In the genomic region with DNA sequence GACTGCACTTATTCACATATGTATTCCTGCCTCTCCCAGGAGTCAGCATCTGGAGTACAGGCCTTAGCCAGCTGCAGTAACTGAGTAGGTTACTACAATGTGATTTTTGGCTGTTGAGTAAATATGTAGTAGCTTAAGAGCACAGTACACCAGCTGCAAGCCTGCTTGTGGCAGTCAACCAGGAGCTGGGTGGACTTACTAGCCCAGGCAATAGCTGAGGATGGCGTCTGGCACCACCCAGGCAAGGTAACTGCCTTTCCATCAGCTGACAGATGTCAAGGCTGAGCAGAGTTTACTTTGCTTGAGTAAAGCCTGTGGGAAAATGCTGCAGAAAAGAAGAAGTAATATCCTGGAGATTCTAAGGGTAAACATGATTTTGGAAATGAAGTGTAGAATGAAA, we compare ENCODE assay signal across 1 cellular context.
TF ChIP-seq lines count a peak whose summit lies in the region.

No MANE protein-coding gene starts in this region.

TF ChIP-seq in IMR-90, 13 proteins besides CTCF, POLR2A, EP300 and RAD21 (continued from another document):
- TF ChIP-seq, protein P1, sequence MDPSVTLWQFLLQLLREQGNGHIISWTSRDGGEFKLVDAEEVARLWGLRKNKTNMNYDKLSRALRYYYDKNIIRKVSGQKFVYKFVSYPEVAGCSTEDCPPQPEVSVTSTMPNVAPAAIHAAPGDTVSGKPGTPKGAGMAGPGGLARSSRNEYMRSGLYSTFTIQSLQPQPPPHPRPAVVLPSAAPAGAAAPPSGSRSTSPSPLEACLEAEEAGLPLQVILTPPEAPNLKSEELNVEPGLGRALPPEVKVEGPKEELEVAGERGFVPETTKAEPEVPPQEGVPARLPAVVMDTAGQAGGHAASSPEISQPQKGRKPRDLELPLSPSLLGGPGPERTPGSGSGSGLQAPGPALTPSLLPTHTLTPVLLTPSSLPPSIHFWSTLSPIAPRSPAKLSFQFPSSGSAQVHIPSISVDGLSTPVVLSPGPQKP (IDR thresholded peaks at IDR 0.05; ENCODE audit: borderline replicate concordance, low read depth, low read length), result no peak
- TF ChIP-seq CHD1 (IDR thresholded peaks at IDR 0.05; ENCODE audit: low read depth, low read length), result no peak
- TF ChIP-seq SMC3 (IDR thresholded peaks at IDR 0.05; ENCODE audit: low read depth, low read length), result no peak
- TF ChIP-seq CEBPB (IDR thresholded peaks at IDR 0.05; ENCODE audit: low read depth, low read length), result no peak
- no peak for TF ChIP-seq MXI1 (IDR thresholded peaks at IDR 0.05; ENCODE audit: borderline replicate concordance, low read depth, low read length)
- no peak for TF ChIP-seq MAZ (IDR thresholded peaks at IDR 0.05; ENCODE audit: borderline replicate concordance, low read depth, low read length)
- TF ChIP-seq FOS (IDR thresholded peaks at IDR 0.05; ENCODE audit: low read depth, low read length), result no peak
